ENCODE assay signal across 18 cellular contexts in the genomic region with DNA sequence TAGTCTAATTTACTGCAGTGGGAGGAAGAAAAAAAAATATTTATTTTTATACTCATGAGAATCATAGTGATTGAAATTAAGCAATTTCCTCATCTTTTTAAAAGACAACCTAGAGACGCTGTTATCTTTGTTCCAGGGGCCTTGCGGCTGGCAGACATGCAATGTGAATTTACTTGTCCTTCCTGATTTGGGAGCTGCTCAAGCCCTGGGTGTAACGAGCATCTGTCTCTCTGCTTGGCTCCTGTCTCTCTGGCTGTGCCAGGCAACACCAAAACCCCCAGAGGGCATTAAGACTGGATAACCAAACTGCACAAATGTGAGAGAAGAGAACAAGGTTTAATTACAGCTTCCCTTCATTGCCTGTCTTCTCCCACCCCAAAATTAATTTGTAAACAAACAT.
"Had no signal": no experiment of that assay in that cellular context is flagged by ENCODE, and none has a peak within 500 bp of the region (broad histone marks: within the 10 kb centered on the region; RNA-seq: fewer than 3 reads in every experiment).

No MANE protein-coding gene starts in this region.

- H3K9me3 ChIP-seq: left lung, tibial nerve had no signal

- H3K4me3 Mint-ChIP-seq: activated B cell treated with CpG ODN at 0.5 μM for 24 hours; activated CD4-positive, alpha-beta memory T cell treated with anti-CD3 and anti-CD28 coated beads, Interleukin-2, amount 10 ng/mL, durations not matched to agents 7 days and 5 days; central memory CD8-positive, alpha-beta T cell; nephron progenitor cell; stimulated activated naive CD8-positive, alpha-beta T cell treated with anti-CD3 and anti-CD28 coated beads, Interleukin-15, Interleukin-2, amounts not matched to agents 100 ng/mL and 50 ng/mL, for 24 hours had no signal

- H3K4me1 Mint-ChIP-seq: activated B cell treated with CpG ODN at 0.5 μM for 24 hours; activated CD4-positive, alpha-beta memory T cell treated with anti-CD3 and anti-CD28 coated beads, Interleukin-2, amount 10 ng/mL, durations not matched to agents 7 days and 5 days; central memory CD8-positive, alpha-beta T cell had no signal

- H3K27me3 ChIP-seq: left lung, tibial nerve had no signal

- H3K9me3 Mint-ChIP-seq: activated CD4-positive, alpha-beta memory T cell treated with anti-CD3 and anti-CD28 coated beads, Interleukin-2, amount 10 ng/mL, durations not matched to agents 7 days and 5 days; nephron progenitor cell; stimulated activated naive CD8-positive, alpha-beta T cell treated with anti-CD3 and anti-CD28 coated beads, Interleukin-15, Interleukin-2, amounts not matched to agents 100 ng/mL and 50 ng/mL, for 24 hours had no signal

- DNase-seq: activated B cell treated with CpG ODN at 0.5 μM for 24 hours; activated CD4-positive, alpha-beta memory T cell treated with anti-CD3 and anti-CD28 coated beads, Interleukin-2, amount 10 ng/mL, durations not matched to agents 7 days and 5 days; activated CD4-positive, alpha-beta T cell treated with anti-CD3 and anti-CD28 coated beads for 4 hours; activated effector memory CD4-positive, alpha-beta T cell treated with Interleukin-2 at 50 U/mL for 16 hours; activated naive CD4-positive, alpha-beta T cell treated with anti-CD3 and anti-CD28 coated beads, Interleukin-2, amount 50 U/mL, for 16 hours; activated T-cell treated with anti-CD3 and anti-CD28 coated beads, Interleukin-2, amount 50 U/mL, for 48 hours; aorta; foreskin melanocyte; kidney; left lung; midbrain; nephron progenitor cell; occipital lobe; stimulated activated CD8-positive, alpha-beta memory T cell treated with anti-CD3 and anti-CD28 coated beads, Interleukin-4, amount 100 ng/mL, for 48 hours had no signal

- H3K4me1 ChIP-seq: left lung, tibial nerve had no signal

- H3K27ac Mint-ChIP-seq: activated B cell treated with CpG ODN at 0.5 μM for 24 hours; activated CD4-positive, alpha-beta memory T cell treated with anti-CD3 and anti-CD28 coated beads, Interleukin-2, amount 10 ng/mL, durations not matched to agents 7 days and 5 days; nephron progenitor cell; stimulated activated naive CD8-positive, alpha-beta T cell treated with anti-CD3 and anti-CD28 coated beads, Interleukin-15, Interleukin-2, amounts not matched to agents 100 ng/mL and 50 ng/mL, for 24 hours had no signal

- H3K4me3 ChIP-seq: coronary artery, left lung, tibial nerve had no signal

- H3K36me3 ChIP-seq: left lung, tibial nerve had no signal

- ATAC-seq: left lung had no signal

- H3K27me3 Mint-ChIP-seq: activated B cell treated with CpG ODN at 0.5 μM for 24 hours; activated CD4-positive, alpha-beta memory T cell treated with anti-CD3 and anti-CD28 coated beads, Interleukin-2, amount 10 ng/mL, durations not matched to agents 7 days and 5 days; central memory CD8-positive, alpha-beta T cell; stimulated activated naive CD8-positive, alpha-beta T cell treated with anti-CD3 and anti-CD28 coated beads, Interleukin-15, Interleukin-2, amounts not matched to agents 100 ng/mL and 50 ng/mL, for 24 hours had no signal

- H3K27ac ChIP-seq: coronary artery, left lung, tibial nerve had no signal
